8 cellular contexts compared by ENCODE assay signal in the genomic region with DNA sequence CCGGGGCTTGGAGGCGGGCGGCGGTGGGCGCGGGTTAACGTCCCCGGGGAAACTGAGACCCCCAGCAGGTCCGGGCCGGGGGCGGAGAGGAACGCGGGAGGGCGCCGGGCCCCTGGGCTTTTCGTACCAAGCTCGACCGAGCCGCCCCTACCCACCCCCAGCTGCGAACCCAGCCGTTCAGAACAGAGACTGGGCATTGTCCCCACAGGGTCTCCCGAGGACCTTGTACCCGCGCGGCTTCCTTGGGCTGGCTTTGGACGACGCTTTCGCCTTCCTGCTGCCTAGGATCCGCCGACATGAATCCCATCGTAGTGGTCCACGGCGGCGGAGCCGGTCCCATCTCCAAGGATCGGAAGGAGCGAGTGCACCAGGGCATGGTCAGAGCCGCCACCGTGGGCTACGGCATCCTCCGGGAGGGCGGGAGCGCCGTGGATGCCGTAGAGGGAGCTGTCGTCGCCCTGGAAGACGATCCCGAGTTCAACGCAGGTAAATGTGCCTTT. TPM values are rescaled to one million over a fixed set of nuclear protein-coding genes. Genes with fewer than 3 reads are reported as not detected.
DNase-seq lines count a peak whose midpoint lies in the region; ATAC-seq and TF ChIP-seq lines count a peak whose summit lies in the region.

No MANE protein-coding gene starts in this region.

- H2BK15ac ChIP-seq in H9 (ENCODE audit: low read depth, low read length) = 0 out of 2 replicates have a peak overlapping the region, but pooled peaks have one; percentile 5

- no peak overlapping the region for H3K23ac ChIP-seq in H9 (ENCODE audit: insufficient read length, low read depth, low read length)

- no peaks in the 10 kb centered on the region for H3K79me2 ChIP-seq in H9 (ENCODE audit: insufficient read depth, low read length)

- H3K4me3 Mint-ChIP-seq in H9 (peak overlapping the region; percentile 85 to 93), type B pancreatic cell (peak overlapping the region; percentile 91)

- H3T11ph ChIP-seq in H9 (ENCODE audit: low read length) = no peak overlapping the region

- TF ChIP-seq CTCF in H9 (conservative IDR thresholded peaks at IDR 0.05) (no peak), type B pancreatic cell (conservative IDR thresholded peaks at IDR 0.05) (no peak)

- H3K79me1 ChIP-seq in H9 (ENCODE audit: insufficient read depth, low read depth, low read length, poor library complexity, severe bottlenecking) = no peaks in the 10 kb centered on the region

- DNase-seq in C1 segment of cervical spinal cord (lab: John Stamatoyannopoulos, UW) (peak in 12 of 14 donors; percentile 16 to 81 (median 61)), H9 (peak; percentile 48), type B pancreatic cell (ENCODE audit: extremely low spot score, unreplicated experiment) (peak; percentile 70), MV-4-11 (lab: John Stamatoyannopoulos, UW) (no peak)

- H3K18ac ChIP-seq in H9 (ENCODE audit: insufficient read length, low read depth, low read length) = no peak overlapping the region

- no peak overlapping the region for H2AK5ac ChIP-seq in H9 (ENCODE audit: insufficient read length, low read length)

- no peak overlapping the region for H2BK20ac ChIP-seq in H9 (ENCODE audit: low read depth, low read length, poor library complexity, severe bottlenecking)

- H3K56ac ChIP-seq in H9 (ENCODE audit: insufficient read length, low read depth, low read length) = no peak overlapping the region

- peak overlapping the region; percentile 83 for H3K9ac ChIP-seq in H9 (ENCODE audit: extremely low read depth, insufficient read length, low read length)

- no peak overlapping the region for H2BK120ac ChIP-seq in H9 (ENCODE audit: low read depth, low read length, poor library complexity, severe bottlenecking)

- no peak overlapping the region for H4K91ac ChIP-seq in H9 (ENCODE audit: insufficient read length, low read depth, low read length)

- H4K5ac ChIP-seq in H9 (ENCODE audit: insufficient read length, low read depth, low read length) = no peak overlapping the region

- H3K27ac Mint-ChIP-seq in H9 (peak overlapping the region in 1 of 3 experiments; percentile 70; a peak in 1 of 7 replicates), type B pancreatic cell (peak overlapping the region; percentile 7)

- H3K4me1 ChIP-seq in H9 (ENCODE audit: insufficient read depth, low read length) (no peaks in the 10 kb centered on the region), ectodermal cell (ENCODE audit: control insufficient read depth, insufficient read depth, low read length) (no peaks in the 10 kb centered on the region), mononuclear cell (ENCODE audit: insufficient read depth, low read length) (peaks cover 62% of the 10 kb centered on the region)

- H3K27me3 Mint-ChIP-seq in H9 (ENCODE audit: low read depth) = peaks cover 48% of the 10 kb centered on the region
- H3K27me3 Mint-ChIP-seq in type B pancreatic cell = peaks cover 60% of the 10 kb centered on the region

- peak overlapping the region; percentile 95 for H3K4me2 ChIP-seq in H9 (ENCODE audit: insufficient read depth, insufficient read length, low read length)

- H2BK12ac ChIP-seq in H9 (ENCODE audit: insufficient read length, low read depth, low read length) = peak overlapping the region; percentile 15

- H2BK5ac ChIP-seq in H9 (ENCODE audit: insufficient read length, low read length) = no peak overlapping the region

- peak; percentile 68 for ATAC-seq in SK-N-SH treated with all-trans-retinoic acid at 6 μM for 48 hours
- ATAC-seq in GM21390 (IDR thresholded peaks at IDR 0.05; ENCODE audit: unreplicated experiment) = no peak

- H2AFZ ChIP-seq in H9 (ENCODE audit: low read length) = peak overlapping the region; percentile 34

- H3K27ac ChIP-seq in H9 (ENCODE audit: insufficient read length, low read depth, low read length) = no peak overlapping the region
- no peak overlapping the region for H3K27ac ChIP-seq in ectodermal cell (ENCODE audit: insufficient read depth, low read depth, low read length, poor library complexity, severe bottlenecking)

- H3K23me2 ChIP-seq in H9 (ENCODE audit: insufficient read length, low read depth, low read length, poor library complexity, severe bottlenecking) = peaks cover 5% of the 10 kb centered on the region

- no peaks in the 10 kb centered on the region for H4K20me1 ChIP-seq in H9 (ENCODE audit: control insufficient read depth, insufficient read depth, insufficient read length)

- no peak overlapping the region for H4K8ac ChIP-seq in H9 (replicated peaks; ENCODE audit: insufficient read length, low read depth, low read length)

- H3K4me3 ChIP-seq in ectodermal cell (ENCODE audit: insufficient read depth, low read depth, low read length) = peak overlapping the region; percentile 72
- H3K4me3 ChIP-seq in mononuclear cell (ENCODE audit: low read length) = peak overlapping the region; percentile 63

- no peaks in the 10 kb centered on the region for H3K36me3 ChIP-seq in ectodermal cell (ENCODE audit: control insufficient read depth, insufficient read depth, low read length)

- no peak overlapping the region for H3K4ac ChIP-seq in H9 (ENCODE audit: low read depth, low read length)

- H3K27me3 ChIP-seq in H9 (ENCODE audit: insufficient read depth, low read length) (no peaks in the 10 kb centered on the region), ectodermal cell (ENCODE audit: control insufficient read depth, insufficient read depth, low read length, poor library complexity, severe bottlenecking) (peaks cover 17% of the 10 kb centered on the region), mononuclear cell (ENCODE audit: insufficient read depth, low read length) (no peaks in the 10 kb centered on the region)

- H3K36me3 Mint-ChIP-seq in H9 (ENCODE audit: insufficient read depth in 1 of 3, low read depth in 3 of 3) (peaks cover 0 to 17% (median 9%) of the 10 kb centered on the region in 3 experiments; a peak in 3 of 7 replicates), type B pancreatic cell (no peaks in the 10 kb centered on the region)

- H3K4me1 Mint-ChIP-seq in H9 (peaks cover 17 to 22% of the 10 kb centered on the region in 2 experiments), type B pancreatic cell (ENCODE audit: unreplicated experiment) (peaks cover 11% of the 10 kb centered on the region)

- H3K9me3 Mint-ChIP-seq in H9 (no peaks in the 10 kb centered on the region), type B pancreatic cell (no peaks in the 10 kb centered on the region)

- no CpG with 5 or more reads among the region's 50 CpGs for WGBS in H9 (ENCODE audit: extremely low coverage, insufficient read length, low lambda C conversion rate)
- whole genome bisulfite sequencing in ectodermal cell, 2 experiments = 1% methylated on average over 50 of the region's 50 CpGs

- peak overlapping the region; percentile 86 for H3K14ac ChIP-seq in H9 (ENCODE audit: insufficient read depth, low read length)

- H3K9me3 ChIP-seq in H9 (ENCODE audit: control insufficient read depth, low read depth, low read length) = no peaks in the 10 kb centered on the region
- H3K9me3 ChIP-seq in ectodermal cell (ENCODE audit: control insufficient read depth, low read length) = no peaks in the 10 kb centered on the region
- no peaks in the 10 kb centered on the region for H3K9me3 ChIP-seq in mononuclear cell (ENCODE audit: low read depth, low read length)

TF ChIP-seq in SK-N-SH treated with all-trans-retinoic acid at 6 μM for 48 hours, 23 proteins besides CTCF, POLR2A, EP300 and RAD21 (continues in another document):
- TF ChIP-seq ESRRG (CRISPR knock-in tag; IDR thresholded peaks at IDR 0.05) (no peak), SNAI2 (CRISPR knock-in tag; IDR thresholded peaks at IDR 0.05) (no peak), ARNTL (CRISPR knock-in tag; IDR thresholded peaks at IDR 0.05; ENCODE audit: borderline replicate concordance, low read depth) (no peak), TCF4 (CRISPR knock-in tag; IDR thresholded peaks at IDR 0.05; ENCODE audit: borderline replicate concordance) (no peak), TOX (CRISPR knock-in tag; IDR thresholded peaks at IDR 0.05; ENCODE audit: borderline replicate concordance) (no peak), BACH2 (CRISPR knock-in tag; IDR thresholded peaks at IDR 0.05; ENCODE audit: borderline replicate concordance) (no peak), ISL1 (CRISPR knock-in tag; IDR thresholded peaks at IDR 0.05) (no peak), ZFP3 (CRISPR knock-in tag; IDR thresholded peaks at IDR 0.05) (no peak), ZC3H10 (CRISPR knock-in tag; IDR thresholded peaks at IDR 0.05) (no peak)
- TF ChIP-seq, protein P1, sequence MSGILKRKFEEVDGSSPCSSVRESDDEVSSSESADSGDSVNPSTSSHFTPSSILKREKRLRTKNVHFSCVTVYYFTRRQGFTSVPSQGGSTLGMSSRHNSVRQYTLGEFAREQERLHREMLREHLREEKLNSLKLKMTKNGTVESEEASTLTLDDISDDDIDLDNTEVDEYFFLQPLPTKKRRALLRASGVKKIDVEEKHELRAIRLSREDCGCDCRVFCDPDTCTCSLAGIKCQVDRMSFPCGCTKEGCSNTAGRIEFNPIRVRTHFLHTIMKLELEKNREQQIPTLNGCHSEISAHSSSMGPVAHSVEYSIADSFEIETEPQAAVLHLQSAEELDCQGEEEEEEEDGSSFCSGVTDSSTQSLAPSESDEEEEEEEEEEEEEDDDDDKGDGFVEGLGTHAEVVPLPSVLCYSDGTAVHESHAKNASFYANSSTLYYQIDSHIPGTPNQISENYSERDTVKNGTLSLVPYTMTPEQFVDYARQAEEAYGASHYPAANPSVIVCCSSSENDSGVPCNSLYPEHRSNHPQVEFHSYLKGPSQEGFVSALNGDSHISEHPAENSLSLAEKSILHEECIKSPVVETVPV (CRISPR knock-in tag; IDR thresholded peaks at IDR 0.05) = no peak

RNA-seq across cellular contexts. Expression of a gene that starts 0.5 kb away (rescaled TPM):
- total RNA-seq in H9 (2021) = 30.9 and 31.1 TPM in 2 replicates
- 61.7 TPM for polyA plus RNA-seq in ectodermal cell (2013, experiment 1 of 4)
- 59.6 TPM for polyA plus RNA-seq in ectodermal cell (2013, experiment 2 of 4)
- 40.3 TPM for polyA plus RNA-seq in ectodermal cell (2013, experiment 3 of 4)
- 50.6 TPM for polyA plus RNA-seq in ectodermal cell (2013, experiment 4 of 4)
- total RNA-seq in mononuclear cell = 6.0 TPM
- total RNA-seq in type B pancreatic cell (ENCODE audit: low replicate concordance) = 10.0 and 48.0 TPM in 2 replicates

RNA-seq across cellular contexts. Expression of a gene that starts 38.9 kb away (rescaled TPM):
- total RNA-seq in H9 (2021) = not detected in 2 replicates
- not detected for polyA plus RNA-seq in ectodermal cell (2013, experiment 1 of 4)
- not detected for polyA plus RNA-seq in ectodermal cell (2013, experiment 2 of 4)
- polyA plus RNA-seq in ectodermal cell (2013, experiment 3 of 4) = not detected
- not detected for polyA plus RNA-seq in ectodermal cell (2013, experiment 4 of 4)
- total RNA-seq in mononuclear cell = not detected
- total RNA-seq in type B pancreatic cell (ENCODE audit: low replicate concordance) = not detected in 2 replicates
